ENCODE assay signal across 1 cellular context in the genomic region with DNA sequence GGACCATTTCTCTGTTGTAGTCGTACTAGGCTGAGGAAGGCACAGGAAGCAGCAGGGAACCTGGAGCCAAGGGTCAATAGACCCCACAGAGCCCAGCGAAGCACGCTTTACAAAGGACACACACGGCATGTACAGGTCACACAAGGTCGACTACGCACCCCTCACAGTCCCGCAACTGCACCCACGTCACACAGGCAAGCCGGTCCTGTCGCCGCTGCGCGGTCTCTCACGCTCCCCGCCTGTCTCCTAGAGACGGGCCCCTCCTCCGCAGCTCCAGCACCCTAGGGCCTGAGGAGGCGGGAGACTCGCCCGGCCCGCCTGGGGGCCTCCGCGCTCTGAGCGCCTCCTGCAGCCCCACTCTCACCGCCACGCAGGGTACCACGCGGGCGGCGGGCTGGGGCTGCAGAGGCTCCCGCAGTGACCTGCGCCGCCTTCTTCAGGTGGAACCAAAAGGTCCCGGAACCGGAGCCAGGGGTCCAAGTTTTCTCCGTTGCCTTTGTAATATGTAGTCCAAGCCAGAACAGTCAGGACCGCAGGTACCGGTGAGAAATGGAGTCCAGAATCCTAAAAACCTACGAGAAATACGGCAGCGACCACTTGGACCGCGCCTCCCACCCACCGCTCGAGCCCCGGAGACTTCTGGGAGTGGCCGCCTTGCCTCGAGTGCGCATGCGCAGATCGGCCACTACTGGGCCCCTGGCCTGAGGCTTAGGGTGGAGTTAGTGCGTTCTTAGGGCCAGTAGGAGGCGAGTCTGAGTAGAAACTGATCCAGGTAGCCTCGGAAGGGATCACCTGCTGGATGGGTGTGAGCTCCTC.
TF ChIP-seq lines count a peak whose summit lies in the region.

ZNF607 (minus strand) TSS at position 651 of the 816 bp plus-strand sequence. CDS start 8,143 bp downstream, outside the sequence.

TF ChIP-seq in HCT116, 20 proteins besides CTCF, POLR2A, EP300 and RAD21 (continued from another document):
- TF ChIP-seq MAX (IDR thresholded peaks at IDR 0.05) (peak; percentile 78), ELF1 (IDR thresholded peaks at IDR 0.05; ENCODE audit: borderline replicate concordance, low read depth) (no peak), SRF (IDR thresholded peaks at IDR 0.05; ENCODE audit: low read depth) (no peak), EZH2phosphoT487 (IDR thresholded peaks at IDR 0.05; ENCODE audit: borderline replicate concordance) (no peak), ZFX (IDR thresholded peaks at IDR 0.05) (peak; percentile 41; the same call in 1 of the 2 replicates), CEBPB (IDR thresholded peaks at IDR 0.05; ENCODE audit: low read depth) (no peak), SIN3A (IDR thresholded peaks at IDR 0.05; ENCODE audit: low read depth) (no peak; the same call in none of the 2 replicates)
- TF ChIP-seq, protein P1, sequence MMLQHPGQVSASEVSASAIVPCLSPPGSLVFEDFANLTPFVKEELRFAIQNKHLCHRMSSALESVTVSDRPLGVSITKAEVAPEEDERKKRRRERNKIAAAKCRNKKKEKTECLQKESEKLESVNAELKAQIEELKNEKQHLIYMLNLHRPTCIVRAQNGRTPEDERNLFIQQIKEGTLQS (IDR thresholded peaks at IDR 0.05), result no peak
TF ChIP-seq in HCT116: peak in this region for 5.
